Comparison of ENCODE assay signal across 12 cellular contexts in genomic region chr14:64759555-64759938, GRCh38. TPM values are rescaled to one million over a fixed set of nuclear protein-coding genes. Genes with fewer than 3 reads are reported as not detected.
DNase-seq lines count a peak whose midpoint lies in the region; FAIRE-seq and TF ChIP-seq lines count a peak whose summit lies in the region.
"Had no signal": no experiment of that assay in that cellular context is flagged by ENCODE, and none has a peak within 500 bp of the region (broad histone marks: within the 10 kb centered on the region; RNA-seq: fewer than 3 reads in every experiment).

No MANE protein-coding gene starts in this region.

- H3K56ac ChIP-seq in H1 (replicated peaks; ENCODE audit: insufficient read length, low read depth, low read length) = no peak overlapping the region

- no peak for TF ChIP-seq RAD21 in H1 (IDR thresholded peaks at IDR 0.05 in 1 of 2, conservative IDR thresholded peaks at IDR 0.05 in 1 of 2; ENCODE audit: low read depth in 2 of 2, low read length in 2 of 2)

- no peak overlapping the region for H3K4me3 ChIP-seq in AG04450 (ENCODE audit: low read depth, low read length)
- no peak overlapping the region for H3K4me3 ChIP-seq in HEK293 (ENCODE audit: low read depth, low read length)
- no peak overlapping the region for H3K4me3 ChIP-seq in H1 (ENCODE audit: extremely low read depth in 1 of 4, insufficient read depth in 2 of 4, low read depth in 3 of 4, low read length in 4 of 4)
- H3K4me3 ChIP-seq in osteoblast (ENCODE audit: insufficient read depth, low read length) = no peak overlapping the region
- H3K4me3 ChIP-seq in A673 (ENCODE audit: low read depth, low read length, poor library complexity, severe bottlenecking) = no peak overlapping the region
- H3K4me3 ChIP-seq: right lobe of liver had no signal

- no peak overlapping the region for H3K9ac ChIP-seq in H1 (replicated peaks in 1 of 4; ENCODE audit: extremely low read depth in 1 of 4, low read depth in 3 of 4, low read length in 3 of 4)

- H4K20me1 ChIP-seq in H1 (replicated peaks in 1 of 2; ENCODE audit: control insufficient read depth in 1 of 2, insufficient read depth in 2 of 2, low read length in 2 of 2) (no peaks in the 10 kb centered on the region), osteoblast (ENCODE audit: insufficient read depth, low read length) (no peaks in the 10 kb centered on the region)

- H3K27ac Mint-ChIP-seq in Calu3 (ENCODE audit: unreplicated experiment) = no peak overlapping the region
- H3K27ac Mint-ChIP-seq: activated naive CD4-positive, alpha-beta T cell treated with anti-CD3 and anti-CD28 coated beads, Interleukin-2, amount 50 U/mL, for 72 hours; activated T-cell treated with anti-CD3 and anti-CD28 coated beads, Interleukin-2, amount 50 U/mL, for 24 hours had no signal

- H3K14ac ChIP-seq in H1 (ENCODE audit: insufficient read length) = no peak overlapping the region

- no peaks in the 10 kb centered on the region for H3K9me3 ChIP-seq in AG04450 (ENCODE audit: control insufficient read depth, insufficient read depth, low read length)
- no peaks in the 10 kb centered on the region for H3K9me3 ChIP-seq in HEK293 (ENCODE audit: control insufficient read depth, insufficient read depth, low read depth, low read length)
- H3K9me3 ChIP-seq in H1 (ENCODE audit: insufficient read depth in 2 of 2, low read depth in 1 of 2, low read length in 1 of 2) = no peaks in the 10 kb centered on the region
- H3K9me3 ChIP-seq in osteoblast (ENCODE audit: low read depth, low read length) = no peaks in the 10 kb centered on the region
- no peaks in the 10 kb centered on the region for H3K9me3 ChIP-seq in A673 (ENCODE audit: low read depth, low read length, poor library complexity, severe bottlenecking)
- H3K9me3 ChIP-seq: right lobe of liver had no signal

- H2BK12ac ChIP-seq in H1 (ENCODE audit: low read depth, low read length) = 0 out of 2 replicates have a peak overlapping the region, but pooled peaks have one; percentile 50

- peaks cover 41% of the 10 kb centered on the region for H3K27me3 Mint-ChIP-seq in Calu3 (ENCODE audit: unreplicated experiment)

- peak overlapping the region; percentile 85 for H3K27ac ChIP-seq in AG04450 (ENCODE audit: low read depth, low read length)
- H3K27ac ChIP-seq in HEK293 (ENCODE audit: extremely low read depth, low read depth, low read length) = no peak overlapping the region
- H3K27ac ChIP-seq in H1 (ENCODE audit: low read depth, low read length) = no peak overlapping the region
- peak overlapping the region; percentile 76 for H3K27ac ChIP-seq in osteoblast (ENCODE audit: low read depth, low read length)
- H3K27ac ChIP-seq in A673 (ENCODE audit: low read depth, low read length, poor library complexity, severe bottlenecking) = no peak overlapping the region
- H3K27ac ChIP-seq: HL-60, right lobe of liver had no signal

- BruUV-seq in A673 (replicated peaks; lab: Mats Ljungman, UMichigan) = no TSS peak
- no TSS peak for BruUV-seq in Calu3 (replicated peaks; lab: Mats Ljungman, UMichigan)

- no peak overlapping the region for H3K23ac ChIP-seq in H1 (ENCODE audit: insufficient read length)

- H3K79me2 ChIP-seq in H1 (ENCODE audit: control insufficient read depth in 1 of 2, insufficient read depth in 2 of 2, low read length in 2 of 2) (no peaks in the 10 kb centered on the region), osteoblast (ENCODE audit: insufficient read depth, low read length) (no peaks in the 10 kb centered on the region)

- peaks cover 31% of the 10 kb centered on the region for H3K4me1 ChIP-seq in HEK293 (ENCODE audit: control insufficient read depth, insufficient read depth, low read length)
- peaks cover 0 to 29% (median 19%) of the 10 kb centered on the region in 4 experiments; a peak in 6 of 7 replicates for H3K4me1 ChIP-seq in H1 (replicated peaks in 1 of 4; ENCODE audit: control insufficient read depth in 3 of 4, insufficient read depth in 4 of 4, low read length in 3 of 4)
- H3K4me1 ChIP-seq in osteoblast (ENCODE audit: insufficient read depth, low read length) = peaks cover 43% of the 10 kb centered on the region
- peaks cover 40% of the 10 kb centered on the region for H3K4me1 ChIP-seq in A673 (ENCODE audit: insufficient read depth, low read length, poor library complexity, severe bottlenecking)
- H3K4me1 ChIP-seq: right lobe of liver had no signal

- H2AK5ac ChIP-seq in H1 (ENCODE audit: low read depth, low read length) = 0 out of 2 replicates have a peak overlapping the region, but pooled peaks have one; percentile 30

- no peak overlapping the region; the same call in 1 of the 2 replicates for H2BK5ac ChIP-seq in H1 (ENCODE audit: low read depth, low read length)

- H3K4me2 ChIP-seq in H1 (ENCODE audit: insufficient read depth in 1 of 2, low read depth in 2 of 2, low read length in 2 of 2) = no peak overlapping the region
- no peak overlapping the region for H3K4me2 ChIP-seq in osteoblast (ENCODE audit: insufficient read depth, low read length)

- intact Hi-C loops in A673 (cut with micrococcal nuclease; ENCODE audit: unreplicated experiment) = no loop called here
- intact Hi-C loops in Calu3 (cut with micrococcal nuclease; ENCODE audit: unreplicated experiment) = no loop called here

- no peak for FAIRE-seq in H1 (lab: Jason Lieb, UNC)

- no peak overlapping the region for H4K91ac ChIP-seq in H1 (replicated peaks; ENCODE audit: insufficient read length, low read length)

- H3K36me3 ChIP-seq in HEK293 (ENCODE audit: control insufficient read depth in 2 of 2, insufficient read depth in 1 of 2, low read length in 2 of 2) (no peaks in the 10 kb centered on the region), H1 (ENCODE audit: control insufficient read depth in 2 of 4, insufficient read depth in 4 of 4, low read length in 3 of 4) (no peaks in the 10 kb centered on the region), osteoblast (ENCODE audit: insufficient read depth, low read length) (no peaks in the 10 kb centered on the region), A673 (ENCODE audit: insufficient read depth, low read length, poor library complexity, severe bottlenecking) (no peaks in the 10 kb centered on the region)
- H3K36me3 ChIP-seq: right lobe of liver had no signal

- POLR2A ChIA-PET in AG04450 (lab: Yijun Ruan, JAX) (interaction anchor here (0.9 to 1.3 kb wide), 2 partner anchors 52 to 78 kb away, joined by 3 read pairs; no protein-coding TSS in a partner anchor), HEK293 (lab: Yijun Ruan, JAX) (interaction anchor here (1.1 to 1.5 kb wide), 2 partner anchors 55 to 218 kb away, joined by 6 to 9 read pairs; partner anchors contain the start of genes HSPA2 and PLEKHG3), H1 (lab: Charles Lee; ENCODE audit: partially characterized antibody) (interaction anchor here (1.1 to 1.3 kb wide), 2 partner anchors 10 to 55 kb away, joined by 3 to 4 read pairs; partner anchors contain the start of gene PLEKHG3), A673 (lab: Charles Lee; ENCODE audit: low non-redundant PET) (no interaction called here)

- H2AFZ ChIP-seq in H1 (ENCODE audit: low read length) (no peak overlapping the region), osteoblast (ENCODE audit: low read length) (no peak overlapping the region)

- H3K23me2 ChIP-seq in H1 (ENCODE audit: low read depth, low read length) = no peaks in the 10 kb centered on the region

- CTCF ChIA-PET in AG04450 (lab: Charles Lee) = interaction anchor here (0.6 to 1.7 kb wide), 9 partner anchors 9 to 132 kb away, joined by 3 to 6 read pairs (median 3); no protein-coding TSS in a partner anchor
- CTCF ChIA-PET in HEK293 (lab: Yijun Ruan, JAX) = interaction anchor here (0.6 to 5.4 kb wide), 15 partner anchors 8 to 200 kb away, joined by 3 to 93 read pairs (median 4); no protein-coding TSS in a partner anchor
- CTCF ChIA-PET in H1 (lab: Charles Lee; ENCODE audit: partially characterized antibody) = interaction anchor here (0.5 to 5.1 kb wide), 34 partner anchors 8 to 1479 kb away, joined by 3 to 74 read pairs (median 5); partner anchors contain the start of gene CHURC1
- CTCF ChIA-PET in A673 (lab: Charles Lee) = no interaction called here
- CTCF ChIA-PET in Calu3 (lab: Charles Lee) = interaction anchor here (1.2 to 1.4 kb wide), 4 partner anchors 9 to 52 kb away, joined by 3 read pairs; no protein-coding TSS in a partner anchor

- H3K4me1 Mint-ChIP-seq in Calu3 (ENCODE audit: low read depth, unreplicated experiment) = peaks cover 70% of the 10 kb centered on the region

- H3K4me3 Mint-ChIP-seq in Calu3 (ENCODE audit: low read depth, unreplicated experiment) = no peak overlapping the region
- H3K4me3 Mint-ChIP-seq: activated T-cell treated with anti-CD3 and anti-CD28 coated beads, Interleukin-2, amount 50 U/mL, for 24 hours had no signal

- peaks cover 2% of the 10 kb centered on the region for H3K27me3 ChIP-seq in AG04450 (ENCODE audit: control insufficient read depth, insufficient read depth, low read length)
- peaks cover 0 to 2% (median 0%) of the 10 kb centered on the region in 4 experiments; a peak in 3 of 7 replicates for H3K27me3 ChIP-seq in H1 (replicated peaks in 1 of 4; ENCODE audit: control insufficient read depth in 3 of 4, extremely low read depth in 1 of 4, insufficient read depth in 3 of 4, low read length in 3 of 4)
- peaks cover 26% of the 10 kb centered on the region for H3K27me3 ChIP-seq in osteoblast (ENCODE audit: insufficient read depth, low read length)
- no peaks in the 10 kb centered on the region for H3K27me3 ChIP-seq in A673 (replicated peaks; ENCODE audit: insufficient read depth, low read depth, low read length, poor library complexity)
- H3K27me3 ChIP-seq: right lobe of liver had no signal

- no peak overlapping the region; the same call in 1 of the 2 replicates for H4K8ac ChIP-seq in H1 (ENCODE audit: extremely low read depth, insufficient read depth, low read length)

- peak overlapping the region; percentile 32; the same call in 1 of the 2 replicates for H3K18ac ChIP-seq in H1 (ENCODE audit: extremely low read depth, low read length)

- no peak overlapping the region for H4K5ac ChIP-seq in H1 (ENCODE audit: insufficient read length, low read depth, low read length)

- TF ChIP-seq POLR2A in H1 (IDR thresholded peaks at IDR 0.05; ENCODE audit: control extremely low read depth in 1 of 2, low read depth in 2 of 2, low read length in 2 of 2) = no peak

- TF ChIP-seq EP300 in H1 (IDR thresholded peaks at IDR 0.05; ENCODE audit: borderline replicate concordance in 1 of 2, low read depth in 2 of 2, low read length in 2 of 2) = no peak

- H3K36me3 Mint-ChIP-seq in Calu3 (ENCODE audit: insufficient read depth, unreplicated experiment) = peaks cover 15% of the 10 kb centered on the region
- H3K36me3 Mint-ChIP-seq: activated naive CD4-positive, alpha-beta T cell treated with anti-CD3 and anti-CD28 coated beads, Interleukin-2, amount 50 U/mL, for 72 hours had no signal

- peak overlapping the region; percentile 81; the same call in 1 of the 2 replicates for H2BK15ac ChIP-seq in H1 (ENCODE audit: low read length)

- H3K79me1 ChIP-seq in H1 (ENCODE audit: low read depth, low read length) = no peaks in the 10 kb centered on the region

- TF ChIP-seq CTCF in AG04450 (IDR thresholded peaks at IDR 0.05; ENCODE audit: low read depth, low read length) (no peak), HEK293 (tag by site-specific recombination; IDR thresholded peaks at IDR 0.05) (no peak), H1 (IDR thresholded peaks at IDR 0.05; ENCODE audit: control extremely low read depth in 1 of 3, insufficient read depth in 1 of 3, low read depth in 1 of 3, low read length in 3 of 3) (no peak), osteoblast (IDR thresholded peaks at IDR 0.05; ENCODE audit: extremely low read depth, low read depth, low read length) (no peak), A673 (conservative IDR thresholded peaks at IDR 0.05; ENCODE audit: low read depth, low read length) (no peak), Calu3 (IDR thresholded peaks at IDR 0.05; ENCODE audit: unreplicated experiment) (no peak)

- H3K4ac ChIP-seq in H1 (replicated peaks; ENCODE audit: insufficient read length, low read depth, low read length) = no peak overlapping the region

- no peak overlapping the region for H2BK120ac ChIP-seq in H1 (replicated peaks; ENCODE audit: low read depth, low read length)

- no peak for DNase-seq in AG04450 (ENCODE audit: low read depth, low spot score)
- no peak for DNase-seq in H1 (ENCODE audit: low read depth in 1 of 2, low spot score in 2 of 2)
- DNase-seq in osteoblast (ENCODE audit: insufficient read length, low spot score, missing footprints) = no peak
- DNase-seq in mesenteric fat pad (ENCODE audit: low spot score) = no peak
- no peak for DNase-seq in A673 (ENCODE audit: low spot score)
- no peak for DNase-seq in Calu3
- no peak for DNase-seq in HuH-7 (ENCODE audit: low spot score)

- no peaks in the 10 kb centered on the region for H3K9me3 Mint-ChIP-seq in Calu3 (ENCODE audit: low read depth, unreplicated experiment)
- H3K9me3 Mint-ChIP-seq: activated naive CD4-positive, alpha-beta T cell treated with anti-CD3 and anti-CD28 coated beads, Interleukin-2, amount 50 U/mL, for 72 hours; activated T-cell treated with anti-CD3 and anti-CD28 coated beads, Interleukin-2, amount 50 U/mL, for 24 hours had no signal

- 89% methylated on average over 6 of the region's 6 CpGs; no CpG with 5 or more reads in 1 of the 2 experiments for WGBS in H1 (ENCODE audit: extremely low coverage in 1 of 2, insufficient coverage in 1 of 2, insufficient read length in 1 of 2, insufficient replicate concordance in 2 of 2, low coverage in 1 of 2, low lambda C conversion rate in 2 of 2, missing lambda C conversion rate in 1 of 2), 2 experiments

- no peak overlapping the region for H2BK20ac ChIP-seq in H1 (ENCODE audit: low read length)

RNA-seq across cellular contexts. Expression of gene PLEKHG3, which starts 55.3 kb away (rescaled TPM):
- polyA plus RNA-seq in AG04450 (2011; rRNA removed) (6.4 and 6.6 TPM in 2 replicates), H1 (2011; rRNA removed) (43.4 and 52.2 TPM in 2 replicates)
- polyA minus RNA-seq in AG04450 (2011; rRNA and poly(A)+ RNA removed) = 8.1 and 12.0 TPM in 2 replicates
- 89.1 and 90.6 TPM in 2 replicates for total RNA-seq in H1 (2021; fragmentation: NEBNext Ultra II Directional; extraction: Animal tissue kit (Norgen Biotek cat#: 25700))
- polyA plus RNA-seq in H1 (2011; cell fraction: cytosol; rRNA removed) = 47.9 TPM
- polyA plus RNA-seq in H1 (2011; cell fraction: nucleus; rRNA removed) = 122 TPM
- polyA plus RNA-seq in H1 (2012, experiment 1 of 2) = 38.4 to 58.9 TPM (median 52.0 TPM) in 4 replicates
- 33.1 TPM for polyA plus RNA-seq in H1 (2012, experiment 2 of 2)
- 25.1 TPM for polyA plus RNA-seq in H1 (2013, experiment 1 of 2)
- polyA plus RNA-seq in H1 (2013, experiment 2 of 2) = 24.3 TPM
- polyA minus RNA-seq in H1 (2011; rRNA and poly(A)+ RNA removed) = 67.8 and 88.3 TPM in 2 replicates
- 45.6 TPM for polyA minus RNA-seq in H1 (2011; cell fraction: cytosol; rRNA and poly(A)+ RNA removed)
- polyA minus RNA-seq in H1 (2011; cell fraction: nucleus; rRNA and poly(A)+ RNA removed) = 80.2 TPM
- total RNA-seq in osteoblast (2.9 and 5.4 TPM in 2 replicates), mesenteric fat pad (35.6 TPM), A673 (2021) (29.6 and 39.4 TPM in 2 replicates), Calu3 (2022) (39.0 and 53.6 TPM in 2 replicates)

Comparison
In these comparisons a context has a peak if more than half of its experiments do, and no peak if none do; other contexts are left out.
1. H3K27ac ChIP-seq: peak in AG04450 (single experiment) and osteoblast (single experiment); none in HEK293 (single experiment), H1 (single experiment) and A673 (single experiment).